ENCODE assay signal across 1 cellular context in the genomic region with DNA sequence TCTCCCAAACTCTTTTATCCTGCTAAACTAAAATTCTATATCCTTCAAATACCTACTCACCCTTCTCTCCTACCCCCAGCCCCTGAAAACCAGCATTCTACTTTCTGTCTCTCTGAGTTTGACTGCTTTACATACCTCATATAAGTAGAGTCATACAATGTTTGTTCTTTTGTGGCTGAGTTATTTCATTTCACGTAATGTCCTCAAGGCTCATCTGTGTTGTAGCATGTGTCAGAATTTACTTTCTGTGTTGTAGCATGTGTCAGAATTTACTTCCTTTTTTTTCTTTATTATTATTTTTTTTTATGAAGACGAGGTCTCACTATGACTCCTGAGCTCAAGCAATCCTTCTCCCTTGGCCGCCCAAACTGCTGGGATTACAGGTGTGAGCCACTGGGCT.
TF ChIP-seq lines count a peak whose summit lies in the region.

No MANE protein-coding gene starts in this region.

TF ChIP-seq in IMR-90, 13 proteins besides CTCF, POLR2A, EP300 and RAD21 (continued from another document):
- TF ChIP-seq RFX5 (IDR thresholded peaks at IDR 0.05; ENCODE audit: low read depth, low read length), result no peak
